Comparison of ENCODE assay signal across 8 cellular contexts in genomic region chr9:111896942-111897830, GRCh38. TPM values are rescaled to one million over a fixed set of nuclear protein-coding genes. Genes with fewer than 3 reads are reported as not detected.
DNase-seq lines count a peak whose midpoint lies in the region; ATAC-seq and TF ChIP-seq lines count a peak whose summit lies in the region.

No MANE protein-coding gene starts in this region.

- peak overlapping the region; percentile 73 for H3K4me2 ChIP-seq in hepatocyte

- no peaks in the 10 kb centered on the region for H3K9me2 ChIP-seq in hepatocyte (replicated peaks; ENCODE audit: insufficient read depth)

- peaks cover 19 to 29% (median 25%) of the 10 kb centered on the region in 4 donors for H3K4me1 Mint-ChIP-seq in CD4-positive, CD25-positive, alpha-beta regulatory T cell

- no peaks in the 10 kb centered on the region for H3K9me3 ChIP-seq in CD4-positive, CD25-positive, alpha-beta regulatory T cell (ENCODE audit: control insufficient read depth in 2 of 2, low read length in 2 of 2)
- H3K9me3 ChIP-seq in hepatocyte (ENCODE audit: low read depth), result no peaks in the 10 kb centered on the region

- H3K9me3 Mint-ChIP-seq in CD4-positive, CD25-positive, alpha-beta regulatory T cell, result no peaks in the 10 kb centered on the region

- no peaks in the 10 kb centered on the region for H3K27me3 ChIP-seq in CD4-positive, CD25-positive, alpha-beta regulatory T cell (ENCODE audit: control insufficient read depth, insufficient read depth, low read length)
- no peaks in the 10 kb centered on the region for H3K27me3 ChIP-seq in hepatocyte

- peak overlapping the region; percentile 97 for H3K4me3 ChIP-seq in CD4-positive, CD25-positive, alpha-beta regulatory T cell (ENCODE audit: low read depth, low read length)
- peak overlapping the region; percentile 50 for H3K4me3 ChIP-seq in hepatocyte

- POLR2A ChIA-PET in RWPE1 (lab: Yijun Ruan, JAX; ENCODE audit: low non-redundant PET), result interaction anchor here (0.6 kb wide), 1 partner anchor 45 kb away, joined by 6 read pairs; no protein-coding TSS in a partner anchor

- no peak overlapping the region for H3K4me3 Mint-ChIP-seq in CD4-positive, CD25-positive, alpha-beta regulatory T cell

- CTCF ChIA-PET in RWPE1 (lab: Yijun Ruan, JAX), result interaction anchor here (0.6 to 1.6 kb wide), 14 partner anchors 25 to 275 kb away, joined by 3 to 8 read pairs (median 3); no protein-coding TSS in a partner anchor

- intact Hi-C loops in sciatic nerve (cut with DNase I), result no loop called here

- WGBS in hepatocyte (ENCODE audit: low lambda C conversion rate, missing lambda C conversion rate), result under 1% methylated on average over 33 of the region's 73 CpGs

- peaks cover 53% of the 10 kb centered on the region for H3K79me2 ChIP-seq in hepatocyte

- H2AFZ ChIP-seq in hepatocyte, result peak overlapping the region; percentile 70

- H3K36me3 Mint-ChIP-seq in CD4-positive, CD25-positive, alpha-beta regulatory T cell, result no peaks in the 10 kb centered on the region

- ATAC-seq in CD4-positive, CD25-positive, alpha-beta regulatory T cell (ENCODE audit: low read depth in 2 of 2), result peak; percentile 51 to 59
- peak; percentile 26 for ATAC-seq in GM19043 (IDR thresholded peaks at IDR 0.05; ENCODE audit: low read depth, unreplicated experiment)
- peak; percentile 32 for ATAC-seq in HG03175 (IDR thresholded peaks at IDR 0.05; ENCODE audit: unreplicated experiment)
- peak; percentile 54 for ATAC-seq in sciatic nerve

- peak overlapping the region; percentile 77 for H3K27ac ChIP-seq in CD4-positive, CD25-positive, alpha-beta regulatory T cell (ENCODE audit: insufficient read depth, low read length, poor library complexity, severe bottlenecking)
- peak overlapping the region; percentile 93 for H3K27ac ChIP-seq in RWPE1
- peak overlapping the region; percentile 83 for H3K27ac ChIP-seq in angular gyrus (ENCODE audit: low read depth, low read length)
- peak overlapping the region; percentile 100 for H3K27ac ChIP-seq in hepatocyte

- H3K36me3 ChIP-seq in CD4-positive, CD25-positive, alpha-beta regulatory T cell (ENCODE audit: control insufficient read depth, insufficient read depth, low read length), result no peaks in the 10 kb centered on the region
- no peaks in the 10 kb centered on the region for H3K36me3 ChIP-seq in hepatocyte (replicated peaks; ENCODE audit: insufficient read depth, low read depth)

- no peaks in the 10 kb centered on the region for H3K27me3 Mint-ChIP-seq in CD4-positive, CD25-positive, alpha-beta regulatory T cell

- peak in 2 of 3 donors; percentile 29 to 78 for DNase-seq in CD4-positive, CD25-positive, alpha-beta regulatory T cell
- DNase-seq in RWPE1 (ENCODE audit: low spot score), result peak; percentile 56
- peak; percentile 83 for DNase-seq in hepatocyte (ENCODE audit: low spot score)
- DNase-seq in sciatic nerve (ENCODE audit: low spot score), result peak; percentile 83
- DNase-seq in middle frontal gyrus (ENCODE audit: extremely low spot score, low spot score), result no peak

- no peak overlapping the region for H3K27ac Mint-ChIP-seq in CD4-positive, CD25-positive, alpha-beta regulatory T cell

- TF ChIP-seq CTCF in RWPE1 (conservative IDR thresholded peaks at IDR 0.05; ENCODE audit: low read depth) (no peak; the same call in 1 of the 2 replicates), hepatocyte (IDR thresholded peaks at IDR 0.05; ENCODE audit: poor library complexity) (peak; percentile 35)

- peaks cover 47% of the 10 kb centered on the region for H3K4me1 ChIP-seq in CD4-positive, CD25-positive, alpha-beta regulatory T cell (ENCODE audit: control insufficient read depth, insufficient read depth, low read length, poor library complexity, severe bottlenecking)
- peaks cover 5% of the 10 kb centered on the region for H3K4me1 ChIP-seq in hepatocyte (ENCODE audit: insufficient read depth)

- H4K20me1 ChIP-seq in hepatocyte (ENCODE audit: insufficient read depth, poor library complexity, severe bottlenecking), result peaks cover 49% of the 10 kb centered on the region

RNA-seq across cellular contexts. Expression of gene UGCG, which starts 0.6 kb away (rescaled TPM):
- total RNA-seq in CD4-positive, CD25-positive, alpha-beta regulatory T cell, result 39.6 TPM
- 10 to 100 TPM; 17.1 to 24.2 (median 21.3) TPM for polyA plus RNA-seq in CD4-positive, CD25-positive, alpha-beta regulatory T cell
- 107 and 109 TPM in 2 replicates for total RNA-seq in hepatocyte
- polyA plus RNA-seq in hepatocyte, result 50.9 and 54.6 TPM in 2 replicates
- total RNA-seq in sciatic nerve, result 69.0 TPM
